In the genomic region with DNA sequence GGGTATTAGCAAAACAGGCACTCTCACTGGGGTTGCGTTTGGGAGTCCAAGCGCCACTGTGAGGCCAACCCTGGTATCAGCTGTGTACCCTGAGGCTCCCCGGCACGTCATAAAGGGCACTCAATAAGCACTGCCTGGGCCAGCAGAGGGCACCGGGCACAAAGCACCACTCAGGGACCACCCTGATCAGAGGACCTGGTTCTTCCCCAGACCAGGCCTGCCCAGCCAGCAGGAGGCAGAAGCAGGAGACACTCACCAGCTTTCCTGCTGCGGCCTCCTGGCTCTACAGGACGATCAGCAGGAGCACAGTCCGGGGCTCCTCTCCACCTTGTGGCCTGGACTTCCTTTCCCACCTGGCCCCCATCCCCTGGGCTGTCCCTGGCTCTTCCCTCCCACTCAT, we compare ENCODE assay signal across 12 cellular contexts. TPM values are rescaled to one million over a fixed set of nuclear protein-coding genes. Genes with fewer than 3 reads are reported as not detected.
A peak's percentile ranks its signal among the peaks of the same experiment; 100 is the strongest.
DNase-seq lines count a peak whose midpoint lies in the region; ATAC-seq, FAIRE-seq and TF ChIP-seq lines count a peak whose summit lies in the region.
"Had no signal": no experiment of that assay in that cellular context is flagged by ENCODE, and none has a peak within 500 bp of the region (broad histone marks: within the 10 kb centered on the region; RNA-seq: fewer than 3 reads in every experiment).

No MANE protein-coding gene starts in this region.

- H3K27me3 Mint-ChIP-seq in WTC11 (ENCODE audit: low read depth), result no peaks in the 10 kb centered on the region

- no peaks in the 10 kb centered on the region for H3K9me3 Mint-ChIP-seq in activated naive CD4-positive, alpha-beta T cell treated with anti-CD3 and anti-CD28 coated beads, Interleukin-2, amount 50 U/mL, for 72 hours
- H3K9me3 Mint-ChIP-seq in WTC11, result no peaks in the 10 kb centered on the region

- peaks cover 54% of the 10 kb centered on the region for H3K4me1 Mint-ChIP-seq in WTC11

- peak; percentile 34 to 56 for ATAC-seq in activated naive CD4-positive, alpha-beta T cell treated with anti-CD3 and anti-CD28 coated beads, Interleukin-2, amount 50 U/mL, for 72 hours
- ATAC-seq in WTC11 (peak; percentile 56), GM18520 (IDR thresholded peaks at IDR 0.05; ENCODE audit: unreplicated experiment) (no peak), GM21447 (IDR thresholded peaks at IDR 0.05; ENCODE audit: unreplicated experiment) (no peak)

- no peak overlapping the region for H3K4me3 Mint-ChIP-seq in WTC11

- peaks cover 0 to 1% of the 10 kb centered on the region in 2 donors for H3K36me3 Mint-ChIP-seq in activated naive CD4-positive, alpha-beta T cell treated with anti-CD3 and anti-CD28 coated beads, Interleukin-2, amount 50 U/mL, for 72 hours
- H3K36me3 Mint-ChIP-seq in WTC11, result peaks cover 20% of the 10 kb centered on the region

- CTCF ChIA-PET in WTC11 (lab: Charles Lee), result interaction anchor here (0.6 to 1.7 kb wide), 13 partner anchors 9 to 424 kb away, joined by 3 to 8 read pairs (median 3); a partner anchor contains a TSS

- no peak for TF ChIP-seq CTCF in WTC11 (IDR thresholded peaks at IDR 0.05)

- peak overlapping the region; percentile 44 to 79 for H3K27ac Mint-ChIP-seq in activated naive CD4-positive, alpha-beta T cell treated with anti-CD3 and anti-CD28 coated beads, Interleukin-2, amount 50 U/mL, for 72 hours
- peak overlapping the region; percentile 17 for H3K27ac Mint-ChIP-seq in WTC11

- no peak for FAIRE-seq in frontal cortex (lab: Jason Lieb, UNC)

- no peak for DNase-seq in activated naive CD4-positive, alpha-beta T cell treated with anti-CD3 and anti-CD28 coated beads, Interleukin-2, amount 50 U/mL, for 72 hours (ENCODE audit: low spot score in 2 of 2)
- no peak for DNase-seq in activated naive CD4-positive, alpha-beta T cell treated with anti-CD3 and anti-CD28 coated beads, Interleukin-2, amount 50 U/mL, for 16 hours
- DNase-seq in WTC11 (ENCODE audit: low spot score), result peak; percentile 60
- DNase-seq in islet precursor cell, result peak; percentile 68
- DNase-seq in frontal cortex (ENCODE audit: low spot score in 2 of 2), result no peak
- DNase-seq in NCI-H1092 (lab: John Stamatoyannopoulos, UW), result no peak
- DNase-seq: effector CD4-positive, alpha-beta T cell; kidney glomerular epithelial cell had no signal

- POLR2A ChIA-PET in WTC11 (lab: Charles Lee), result no interaction called here

TF ChIP-seq in WTC11, 78 proteins besides CTCF, POLR2A, EP300 and RAD21:
- TF ChIP-seq ZNF423 (CRISPR knock-in tag; IDR thresholded peaks at IDR 0.05), result 0 out of 2 replicates have a peak, but pooled peaks have one; percentile 4
- no peak for TF ChIP-seq ZNF138 (CRISPR knock-in tag; conservative IDR thresholded peaks at IDR 0.05)

RNA-seq across cellular contexts. Expression of a gene that starts 12.6 kb away (rescaled TPM):
- 100 to 1,000 TPM; 130 to 157 TPM for total RNA-seq in activated naive CD4-positive, alpha-beta T cell treated with anti-CD3 and anti-CD28 coated beads, Interleukin-2, amount 50 U/mL, for 72 hours
- 78.4 to 93.6 TPM (median 86.3 TPM) in 3 replicates for total RNA-seq in WTC11 (2021)
- 19.6 TPM for total RNA-seq in frontal cortex

RNA-seq across cellular contexts. Expression of a gene that starts 50.2 kb away (rescaled TPM):
- total RNA-seq in activated naive CD4-positive, alpha-beta T cell treated with anti-CD3 and anti-CD28 coated beads, Interleukin-2, amount 50 U/mL, for 72 hours, result not detected
- total RNA-seq in WTC11 (2021), result not detected in 3 replicates
- total RNA-seq in frontal cortex, result not detected
- total RNA-seq: LHCN-M2, skeletal muscle tissue had no signal

Comparison
In these comparisons a context has a peak if more than half of its experiments do, and no peak if none do; other contexts are left out.
1. ATAC-seq: peak in activated naive CD4-positive, alpha-beta T cell treated with anti-CD3 and anti-CD28 coated beads, Interleukin-2, amount 50 U/mL, for 72 hours (2 of 2) and WTC11 (single experiment); none in GM18520 (single experiment) and GM21447 (single experiment).
2. DNase-seq: peak in WTC11 (single experiment) and islet precursor cell (single experiment); none in activated naive CD4-positive, alpha-beta T cell treated with anti-CD3 and anti-CD28 coated beads, Interleukin-2, amount 50 U/mL, for 72 hours (0 of 2), activated naive CD4-positive, alpha-beta T cell treated with anti-CD3 and anti-CD28 coated beads, Interleukin-2, amount 50 U/mL, for 16 hours (single experiment), frontal cortex (0 of 2) and NCI-H1092 (single experiment).